Comparison of ENCODE assay signal across 8 cellular contexts in the genomic region with DNA sequence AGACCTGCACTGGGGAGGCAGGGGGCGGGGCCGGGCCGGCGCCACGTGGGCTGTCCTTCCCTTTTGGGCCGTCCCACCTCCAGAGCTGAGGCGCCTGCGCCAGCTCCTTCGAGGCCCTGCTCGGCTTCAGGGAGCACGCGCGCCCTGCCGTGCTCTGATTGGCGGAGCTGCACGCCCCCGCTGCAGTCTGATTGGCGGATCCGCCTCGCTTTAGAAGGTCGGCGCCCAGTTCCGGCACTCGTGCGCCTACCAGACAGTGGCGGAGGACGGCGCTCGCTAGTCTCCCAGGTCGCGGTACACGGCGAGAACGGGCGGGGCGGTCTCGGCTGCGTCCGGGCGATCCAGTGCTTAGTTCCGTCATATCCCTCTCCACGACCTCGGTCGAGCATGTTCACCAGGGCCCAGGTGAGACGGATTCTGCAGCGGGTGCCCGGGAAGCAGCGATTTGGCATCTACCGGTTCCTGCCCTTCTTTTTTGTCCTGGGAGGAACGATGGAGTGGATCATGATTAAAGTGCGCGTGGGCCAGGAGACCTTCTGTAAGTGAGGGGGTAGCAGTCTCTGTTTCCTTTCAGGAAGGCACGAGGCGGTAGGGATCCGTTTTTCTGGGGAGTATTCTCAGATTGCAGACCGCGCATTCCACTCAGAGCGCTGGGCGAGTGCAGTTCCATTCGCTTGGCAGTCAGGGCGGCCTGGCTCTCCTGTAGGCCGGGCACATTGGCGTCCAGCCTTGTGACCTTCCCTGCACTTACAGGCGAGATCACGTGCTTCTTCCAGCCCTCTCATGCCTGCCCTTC.
DNase-seq lines count a peak whose midpoint lies in the region; ATAC-seq and TF ChIP-seq lines count a peak whose summit lies in the region.

UQCC5 (plus strand) TSS at position 237 of the 796 bp plus-strand sequence; CDS start at position 388, 151 bp downstream.

- peak within 1 kb of the TSS; percentile 81 for H3K4me3 ChIP-seq in BLaER1
- H3K4me3 ChIP-seq in choroid plexus epithelial cell (ENCODE audit: low read depth, low read length), result peak within 1 kb of the TSS; percentile 90

- peaks cover 53% of the 10 kb centered on the region for H4K20me1 ChIP-seq in BLaER1

- peaks cover 58% of the 10 kb centered on the region for H3K4me1 ChIP-seq in BLaER1

- no peak for TF ChIP-seq CTCF in choroid plexus epithelial cell (conservative IDR thresholded peaks at IDR 0.05; ENCODE audit: low read depth, low read length)

- DNase-seq in GM19240 (ENCODE audit: insufficient read length, low spot score), result peak; percentile 99
- peak; percentile 92 to 98 for DNase-seq in NCI-H524 (lab: John Stamatoyannopoulos, UW)
- DNase-seq in activated CD4-positive, alpha-beta T cell treated with anti-CD3 and anti-CD28 coated beads for 4 hours, result peak; percentile 96 to 98
- DNase-seq in choroid plexus epithelial cell (ENCODE audit: low read depth), result peak; percentile 99
- peak; percentile 94 for DNase-seq in kidney glomerular epithelial cell (lab: John Stamatoyannopoulos, UW)
- DNase-seq in stimulated activated CD4-positive, alpha-beta T cell treated with anti-CD3 and anti-CD28 coated beads, Interleukin-15, amount 100 ng/mL, for 48 hours (ENCODE audit: low read depth in 2 of 2), result peak; percentile 95 to 98

- H3K27ac ChIP-seq in BLaER1, result peak within 1 kb of the TSS; percentile 80

- peak within 1 kb of the TSS; percentile 87 for H3K9ac ChIP-seq in BLaER1

- no peaks in the 10 kb centered on the region for H3K27me3 ChIP-seq in BLaER1

- H3K9me3 ChIP-seq in BLaER1, result no peaks in the 10 kb centered on the region

- peak; percentile 84 for ATAC-seq in HG03457 (IDR thresholded peaks at IDR 0.05; ENCODE audit: unreplicated experiment)

- peak within 1 kb of the TSS; percentile 95 for H3K4me2 ChIP-seq in BLaER1

- peaks cover 28% of the 10 kb centered on the region for H3K36me3 ChIP-seq in BLaER1

Comparison
In these comparisons a context has a peak if more than half of its experiments do, and no peak if none do; other contexts are left out.
1. Peak in every context shown above with its lines: DNase-seq, ATAC-seq, H3K4me3 ChIP-seq and H3K27ac ChIP-seq.